8 cellular contexts compared by ENCODE assay signal in the genomic region with DNA sequence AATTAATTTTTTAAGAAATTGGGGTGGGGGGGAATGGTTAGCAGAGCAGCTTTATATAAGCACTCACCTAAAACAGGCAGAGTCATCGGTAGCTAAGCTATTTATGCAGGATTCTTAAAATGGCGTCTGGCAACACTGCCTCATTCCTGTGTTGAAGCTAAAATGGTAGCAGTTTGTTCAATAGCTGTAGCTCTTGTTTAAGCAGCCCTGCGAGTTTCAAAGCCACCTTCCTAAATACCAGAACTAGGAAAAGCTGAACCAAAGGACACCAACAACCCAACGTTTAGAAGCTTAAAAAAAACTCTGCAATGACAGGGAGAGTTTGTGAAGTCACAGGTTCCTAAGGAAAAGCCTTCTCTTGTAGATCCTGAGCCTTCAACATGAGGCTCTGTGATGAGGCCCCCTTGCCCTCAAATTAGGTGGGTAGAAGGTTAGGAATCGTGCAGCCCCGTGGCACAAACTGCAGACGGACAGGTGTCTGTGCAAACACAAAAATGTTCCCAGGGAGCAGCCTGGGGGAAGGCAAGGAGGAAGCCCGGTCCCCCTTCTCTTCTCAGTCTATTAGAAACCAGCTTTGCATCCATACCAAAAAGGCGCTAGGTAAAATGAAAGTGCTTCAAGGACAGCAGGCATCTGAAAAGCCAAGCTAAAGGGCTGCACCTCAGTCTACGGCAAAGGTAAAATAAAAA. TPM values are rescaled to one million over a fixed set of nuclear protein-coding genes. Genes with fewer than 3 reads are reported as not detected.
DNase-seq lines count a peak whose midpoint lies in the region; ATAC-seq, FAIRE-seq and TF ChIP-seq lines count a peak whose summit lies in the region.

No MANE protein-coding gene starts in this region.

- no peak overlapping the region for H3K4ac ChIP-seq in H1 (replicated peaks; ENCODE audit: insufficient read length, low read depth, low read length)

- H2BK15ac ChIP-seq in H1 (ENCODE audit: low read length), result no peak overlapping the region

- no peak for ATAC-seq in HG03520 (IDR thresholded peaks at IDR 0.05; ENCODE audit: unreplicated experiment)

- peak overlapping the region; percentile 73 for H3K4me3 ChIP-seq in GM06990 (replicated peaks; ENCODE audit: low read depth, low read length)
- H3K4me3 ChIP-seq in H1 (ENCODE audit: extremely low read depth in 1 of 4, insufficient read depth in 2 of 4, low read depth in 3 of 4, low read length in 4 of 4), result peak overlapping the region in 1 of 4 experiments; percentile 29; a peak in 2 of 8 replicates
- peak overlapping the region; percentile 40 for H3K4me3 ChIP-seq in osteoblast (ENCODE audit: insufficient read depth, low read length)

- TF ChIP-seq EP300 in H1 (IDR thresholded peaks at IDR 0.05; ENCODE audit: borderline replicate concordance in 1 of 2, low read depth in 2 of 2, low read length in 2 of 2), result no peak

- H4K5ac ChIP-seq in H1 (ENCODE audit: insufficient read length, low read depth, low read length), result peak overlapping the region; percentile 74

- H2BK5ac ChIP-seq in H1 (ENCODE audit: low read depth, low read length), result peak overlapping the region; percentile 76

- H3K79me1 ChIP-seq in H1 (ENCODE audit: low read depth, low read length), result peaks cover 4% of the 10 kb centered on the region; the same call in 1 of the 2 replicates

- peak overlapping the region; percentile 16 for H4K91ac ChIP-seq in H1 (replicated peaks; ENCODE audit: insufficient read length, low read length)

- DNase-seq in GM06990 (ENCODE audit: extremely low read depth, insufficient read length), result no peak
- peak; percentile 75 for DNase-seq in NCI-H82 (lab: John Stamatoyannopoulos, UW)
- no peak for DNase-seq in H1 (ENCODE audit: low read depth in 1 of 2, low spot score in 2 of 2)
- no peak for DNase-seq in osteoblast (ENCODE audit: insufficient read length, low spot score, missing footprints)
- no peak for DNase-seq in GM10248 (ENCODE audit: extremely low spot score)
- no peak for DNase-seq in H4 (ENCODE audit: low spot score)
- DNase-seq in KG1 (lab: John Stamatoyannopoulos, UW), result no peak

- no peak overlapping the region for H2BK20ac ChIP-seq in H1 (ENCODE audit: low read length)

- H4K8ac ChIP-seq in H1 (ENCODE audit: extremely low read depth, insufficient read depth, low read length), result 0 out of 2 replicates have a peak overlapping the region, but pooled peaks have one; percentile 60

- peak overlapping the region in 3 of 4 experiments; percentile 14 to 57 (median 20); a peak in 4 of 7 replicates for H3K9ac ChIP-seq in H1 (replicated peaks in 1 of 4; ENCODE audit: extremely low read depth in 1 of 4, low read depth in 3 of 4, low read length in 3 of 4)

- no peak overlapping the region for H2BK120ac ChIP-seq in H1 (replicated peaks; ENCODE audit: low read depth, low read length)

- TF ChIP-seq RAD21 in H1 (IDR thresholded peaks at IDR 0.05 in 1 of 2, conservative IDR thresholded peaks at IDR 0.05 in 1 of 2; ENCODE audit: low read depth in 2 of 2, low read length in 2 of 2), result no peak

- CTCF ChIA-PET in H1 (lab: Charles Lee; ENCODE audit: partially characterized antibody), result interaction anchor here (1.3 to 2.8 kb wide), 5 partner anchors 9 to 32 kb away, joined by 3 to 13 read pairs (median 6); no protein-coding TSS in a partner anchor
- CTCF ChIA-PET in GM10248 (lab: Yijun Ruan, JAX), result interaction anchor here (1.0 to 14.0 kb wide), 4 partner anchors 9 to 79 kb away, joined by 4 to 203 read pairs (median 62); no protein-coding TSS in a partner anchor

- H3K4me2 ChIP-seq in H1 (ENCODE audit: insufficient read depth in 1 of 2, low read depth in 2 of 2, low read length in 2 of 2), result peak overlapping the region; percentile 22 to 67
- peak overlapping the region; percentile 86 for H3K4me2 ChIP-seq in osteoblast (ENCODE audit: insufficient read depth, low read length)

- 52% methylated on average over 10 of the region's 10 CpGs; no CpG with 5 or more reads in 1 of the 2 experiments for WGBS in H1 (ENCODE audit: extremely low coverage in 1 of 2, insufficient coverage in 1 of 2, insufficient read length in 1 of 2, insufficient replicate concordance in 2 of 2, low coverage in 1 of 2, low lambda C conversion rate in 2 of 2, missing lambda C conversion rate in 1 of 2), 2 experiments

- TF ChIP-seq CTCF in GM06990 (IDR thresholded peaks at IDR 0.05; ENCODE audit: insufficient read depth, low read length, poor library complexity, severe bottlenecking) (no peak), H1 (IDR thresholded peaks at IDR 0.05; ENCODE audit: control extremely low read depth in 1 of 3, insufficient read depth in 1 of 3, low read depth in 1 of 3, low read length in 3 of 3) (no peak), osteoblast (IDR thresholded peaks at IDR 0.05; ENCODE audit: extremely low read depth, low read depth, low read length) (no peak), GM10248 (IDR thresholded peaks at IDR 0.05; ENCODE audit: control extremely low read depth, extremely low read depth, low read depth, missing control alignments) (no peak)

- peaks cover 61 to 88% (median 66%) of the 10 kb centered on the region in 4 experiments for H3K4me1 ChIP-seq in H1 (replicated peaks in 1 of 4; ENCODE audit: control insufficient read depth in 3 of 4, insufficient read depth in 4 of 4, low read length in 3 of 4)
- H3K4me1 ChIP-seq in osteoblast (ENCODE audit: insufficient read depth, low read length), result peaks cover 90% of the 10 kb centered on the region

- H3K56ac ChIP-seq in H1 (replicated peaks; ENCODE audit: insufficient read length, low read depth, low read length), result no peak overlapping the region

- H3K23me2 ChIP-seq in H1 (ENCODE audit: low read depth, low read length), result no peaks in the 10 kb centered on the region; the same call in 1 of the 2 replicates

- no peak overlapping the region for H3K23ac ChIP-seq in H1 (ENCODE audit: insufficient read length)

- FAIRE-seq in H1 (lab: Jason Lieb, UNC), result no peak

- H3K14ac ChIP-seq in H1 (ENCODE audit: insufficient read length), result no peak overlapping the region

- POLR2A ChIA-PET in H1 (lab: Charles Lee; ENCODE audit: partially characterized antibody), result interaction anchor here (1.0 to 42.1 kb wide), 6 partner anchors 12 to 101 kb away, joined by 3 to 1191 read pairs (median 6); partner anchors contain the start of gene ZMYND8
- POLR2A ChIA-PET in GM10248 (lab: Yijun Ruan, JAX), result interaction anchor here (1.9 kb wide), 1 partner anchor 77 kb away, joined by 4 read pairs; no protein-coding TSS in a partner anchor

- peak overlapping the region; percentile 4; the same call in 1 of the 2 replicates for H2AK5ac ChIP-seq in H1 (ENCODE audit: low read depth, low read length)

- no peak overlapping the region for H2AFZ ChIP-seq in H1 (ENCODE audit: low read length)
- peak overlapping the region; percentile 56 for H2AFZ ChIP-seq in osteoblast (ENCODE audit: low read length)

- H3K79me2 ChIP-seq in H1 (ENCODE audit: control insufficient read depth in 1 of 2, insufficient read depth in 2 of 2, low read length in 2 of 2), result peaks cover 55 to 100% of the 10 kb centered on the region in 2 experiments
- peaks cover 87% of the 10 kb centered on the region for H3K79me2 ChIP-seq in osteoblast (ENCODE audit: insufficient read depth, low read length)

- H3K18ac ChIP-seq in H1 (ENCODE audit: extremely low read depth, low read length), result peak overlapping the region; percentile 67; the same call in 1 of the 2 replicates

- H3K36me3 ChIP-seq in GM06990 (ENCODE audit: control insufficient read depth, insufficient read depth, low read length) (peaks cover 2% of the 10 kb centered on the region; the same call in 1 of the 2 replicates), H1 (ENCODE audit: control insufficient read depth in 2 of 4, insufficient read depth in 4 of 4, low read length in 3 of 4) (peaks cover 0 to 30% (median 0%) of the 10 kb centered on the region in 4 experiments; a peak in 2 of 8 replicates), osteoblast (ENCODE audit: insufficient read depth, low read length) (peaks cover 3% of the 10 kb centered on the region)

- H3K9me3 ChIP-seq in H1 (ENCODE audit: insufficient read depth in 2 of 2, low read depth in 1 of 2, low read length in 1 of 2), result no peaks in the 10 kb centered on the region
- H3K9me3 ChIP-seq in osteoblast (ENCODE audit: low read depth, low read length), result no peaks in the 10 kb centered on the region

- no peaks in the 10 kb centered on the region for H3K27me3 ChIP-seq in GM06990 (replicated peaks; ENCODE audit: control insufficient read depth, insufficient read depth, low read length)
- H3K27me3 ChIP-seq in H1 (replicated peaks in 1 of 4; ENCODE audit: control insufficient read depth in 3 of 4, extremely low read depth in 1 of 4, insufficient read depth in 3 of 4, low read length in 3 of 4), result no peaks in the 10 kb centered on the region
- H3K27me3 ChIP-seq in osteoblast (ENCODE audit: insufficient read depth, low read length), result no peaks in the 10 kb centered on the region

- H4K20me1 ChIP-seq in H1 (replicated peaks in 1 of 2; ENCODE audit: control insufficient read depth in 1 of 2, insufficient read depth in 2 of 2, low read length in 2 of 2), result no peaks in the 10 kb centered on the region
- H4K20me1 ChIP-seq in osteoblast (ENCODE audit: insufficient read depth, low read length), result no peaks in the 10 kb centered on the region

- TF ChIP-seq POLR2A in H1 (IDR thresholded peaks at IDR 0.05; ENCODE audit: control extremely low read depth in 1 of 2, low read depth in 2 of 2, low read length in 2 of 2), result no peak

- H3K27ac ChIP-seq in H1 (ENCODE audit: low read depth, low read length), result peak overlapping the region; percentile 88
- peak overlapping the region; percentile 97 for H3K27ac ChIP-seq in osteoblast (ENCODE audit: low read depth, low read length)

- H2BK12ac ChIP-seq in H1 (ENCODE audit: low read depth, low read length), result peak overlapping the region; percentile 95

TF ChIP-seq in H1, 55 proteins besides CTCF, POLR2A, EP300 and RAD21:
- TF ChIP-seq TBP (IDR thresholded peaks at IDR 0.05; ENCODE audit: low read depth, low read length) (no peak), YY1 (IDR thresholded peaks at IDR 0.05; ENCODE audit: low read depth, low read length) (peak; percentile 96), RFX5 (IDR thresholded peaks at IDR 0.05; ENCODE audit: borderline replicate concordance, low read depth, low read length) (peak; percentile 81)

RNA-seq across cellular contexts. Expression of gene ZMYND8, which starts 4.7 kb away (rescaled TPM):
- total RNA-seq in H1 (2021; fragmentation: NEBNext Ultra II Directional; extraction: Animal tissue kit (Norgen Biotek cat#: 25700)), result 163 TPM in 2 replicates
- 50.5 and 58.5 TPM in 2 replicates for polyA plus RNA-seq in H1 (2011; rRNA removed)
- polyA plus RNA-seq in H1 (2011; cell fraction: cytosol; rRNA removed), result 66.1 TPM
- polyA plus RNA-seq in H1 (2011; cell fraction: nucleus; rRNA removed), result 123 TPM
- polyA plus RNA-seq in H1 (2012, experiment 1 of 2), result 71.7 to 113 TPM (median 77.5 TPM) in 4 replicates
- 9.8 TPM for polyA plus RNA-seq in H1 (2012, experiment 2 of 2)
- polyA plus RNA-seq in H1 (2013, experiment 1 of 2), result 70.7 TPM
- polyA plus RNA-seq in H1 (2013, experiment 2 of 2), result 69.6 TPM
- polyA minus RNA-seq in H1 (2011; rRNA and poly(A)+ RNA removed), result 67.9 and 102 TPM in 2 replicates
- polyA minus RNA-seq in H1 (2011; cell fraction: cytosol; rRNA and poly(A)+ RNA removed), result 53.2 TPM
- 91.2 TPM for polyA minus RNA-seq in H1 (2011; cell fraction: nucleus; rRNA and poly(A)+ RNA removed)
- 13.6 and 18.8 TPM in 2 replicates for total RNA-seq in osteoblast
- total RNA-seq in H4 (2014; rRNA removed; shearing (Covaris generic)), result 9.0 and 11.7 TPM in 2 replicates
